1 cellular context compared by ENCODE assay signal in genomic region chr7:28986723-28987122, GRCh38.
TF ChIP-seq lines count a peak whose summit lies in the region.

No MANE protein-coding gene starts in this region.

TF ChIP-seq in IMR-90, 13 proteins besides CTCF, POLR2A, EP300 and RAD21 (continued from another document):
- TF ChIP-seq SMC3 (IDR thresholded peaks at IDR 0.05; ENCODE audit: low read depth, low read length) = no peak
- no peak for TF ChIP-seq ELK1 (IDR thresholded peaks at IDR 0.05; ENCODE audit: borderline replicate concordance, low read depth, low read length)
- TF ChIP-seq CEBPB (IDR thresholded peaks at IDR 0.05; ENCODE audit: low read depth, low read length) = peak; percentile 96
